8 cellular contexts compared by ENCODE assay signal in genomic region chr17:35588196-35588920, GRCh38. TPM values are rescaled to one million over a fixed set of nuclear protein-coding genes. Genes with fewer than 3 reads are reported as not detected.
A peak's percentile ranks its signal among the peaks of the same experiment; 100 is the strongest.
DNase-seq lines count a peak whose midpoint lies in the region; ATAC-seq and TF ChIP-seq lines count a peak whose summit lies in the region.

No MANE protein-coding gene starts in this region.

- H3K4me1 ChIP-seq in NT2/D1 (ENCODE audit: insufficient read depth, insufficient read length) = no peaks in the 10 kb centered on the region

- CTCF ChIA-PET in GM10248 (lab: Yijun Ruan, JAX) = interaction anchor here (0.9 to 2.4 kb wide), 8 partner anchors 9 to 54 kb away, joined by 3 to 8 read pairs (median 3); partner anchors contain the start of gene PEX12

- peaks cover 23% of the 10 kb centered on the region for H3K27me3 Mint-ChIP-seq in nephron progenitor cell (ENCODE audit: low read depth, poor library complexity)

- peak overlapping the region; percentile 98 for H3K27ac Mint-ChIP-seq in nephron progenitor cell

- no peaks in the 10 kb centered on the region for H3K9me3 Mint-ChIP-seq in nephron progenitor cell

- peaks cover 7% of the 10 kb centered on the region for H3K36me3 Mint-ChIP-seq in nephron progenitor cell (ENCODE audit: low read depth)

- H3K4me1 Mint-ChIP-seq in nephron progenitor cell = peaks cover 44% of the 10 kb centered on the region

- H3K27ac ChIP-seq in dorsolateral prefrontal cortex = peak overlapping the region in 1 of 59 donors; percentile 90

- H3K27me3 ChIP-seq in NT2/D1 (ENCODE audit: insufficient read depth, insufficient read length) = no peaks in the 10 kb centered on the region
- H3K27me3 ChIP-seq in dorsolateral prefrontal cortex = no peaks in the 10 kb centered on the region

- TF ChIP-seq CTCF in GM10248 (IDR thresholded peaks at IDR 0.05; ENCODE audit: control extremely low read depth, extremely low read depth, low read depth, missing control alignments) = no peak
- TF ChIP-seq CTCF in dorsolateral prefrontal cortex (IDR thresholded peaks at IDR 0.05 in 54 of 56, conservative IDR thresholded peaks at IDR 0.05 in 2 of 56; ENCODE audit: low read depth in 1 of 56, partially characterized antibody in 56 of 56) = no peak
- TF ChIP-seq CTCF in nephron progenitor cell (IDR thresholded peaks at IDR 0.05) = no peak

- peaks cover 4% of the 10 kb centered on the region for H3K36me3 ChIP-seq in NT2/D1 (ENCODE audit: insufficient read depth, insufficient read length, low read length)

- DNase-seq in GM10248 (ENCODE audit: extremely low spot score) = peak; percentile 36
- no peak for DNase-seq in NT2/D1 (ENCODE audit: low read depth, low spot score)
- no peak for DNase-seq in dorsolateral prefrontal cortex
- no peak for DNase-seq in nephron progenitor cell
- no peak for DNase-seq in NCI-H1417 treated with DMSO at 0.1 percent for 48 hours (lab: John Stamatoyannopoulos, UW)
- no peak for DNase-seq in superior temporal gyrus (ENCODE audit: extremely low spot score)
- no peak for DNase-seq in GF-D8 (lab: John Stamatoyannopoulos, UW)

- no peaks in the 10 kb centered on the region for H3K9me3 ChIP-seq in NT2/D1 (ENCODE audit: insufficient read depth, low read length)

- H3K4me3 Mint-ChIP-seq in nephron progenitor cell = peak overlapping the region; percentile 96

- peak overlapping the region; percentile 92 for H3K4me3 ChIP-seq in NT2/D1 (ENCODE audit: insufficient read length, low read depth)
- H3K4me3 ChIP-seq in dorsolateral prefrontal cortex = peak overlapping the region; percentile 71 to 99 (median 90)

- no peak for ATAC-seq in HG03571 (IDR thresholded peaks at IDR 0.05; ENCODE audit: unreplicated experiment)

- peak overlapping the region; percentile 79 for H3K9ac ChIP-seq in NT2/D1 (ENCODE audit: insufficient read length, low read depth)

- POLR2A ChIA-PET in GM10248 (lab: Yijun Ruan, JAX) = interaction anchor here (0.6 kb wide), 1 partner anchor 220 kb away, joined by 5 read pairs; no protein-coding TSS in a partner anchor

- intact Hi-C loops in dorsolateral prefrontal cortex (cut with DNase I) = loop anchor here in 1 of 2 donors (10.0 kb wide), 1 partner anchor 216 kb away; the partner anchor contains the start of gene TAF15

RNA-seq across cellular contexts. Expression of gene AP2B1, which starts 1.2 kb away (rescaled TPM):
- 100 to 1,000 TPM; 169 to 394 (median 287) TPM for total RNA-seq in dorsolateral prefrontal cortex

RNA-seq across cellular contexts. Expression of gene PEX12, which starts 10.0 kb away (rescaled TPM):
- 10 to 100 TPM in 64 of 120 experiments, 1 to 10 TPM in 56; 6.3 to 16.0 (median 10.2) TPM for total RNA-seq in dorsolateral prefrontal cortex

RNA-seq across cellular contexts. Expression of gene SLFN14, which starts 27.7 kb away (rescaled TPM):
- under 1 TPM in 3 of 120 experiments, not detected in 117; 0.20 to 0.22 (median 0.21) TPM for total RNA-seq in dorsolateral prefrontal cortex

RNA-seq across cellular contexts. Expression of gene SLFN12L, which starts 50.9 kb away (rescaled TPM):
- total RNA-seq in dorsolateral prefrontal cortex = 1 to 10 TPM in 36 of 120 experiments, under 1 TPM in 73, not detected in 11; 0.19 to 3.9 (median 0.75) TPM
